31 cellular contexts compared by ENCODE assay signal in genomic region chr10:22724773-22725172, GRCh38.
"Had no signal": no experiment of that assay in that cellular context is flagged by ENCODE, and none has a peak within 500 bp of the region (broad histone marks: within the 10 kb centered on the region; RNA-seq: fewer than 3 reads in every experiment).

No MANE protein-coding gene starts in this region.

- H3K27me3 ChIP-seq: neural progenitor cell, right atrium auricular region, right lobe of liver, suprapubic skin, tibial artery, upper lobe of right lung had no signal

- H3K4me2 ChIP-seq: neural progenitor cell, smooth muscle cell had no signal

- H3K4me3 ChIP-seq: left ventricle myocardium inferior, lung, neural progenitor cell, right atrium auricular region, right lobe of liver, smooth muscle cell, suprapubic skin, thoracic aorta, tibial artery, upper lobe of right lung had no signal

- FAIRE-seq: islet of Langerhans, kidney, urothelium cell line had no signal

- H3K4me3 Mint-ChIP-seq: immature natural killer cell; mesothelial cell of epicardium; natural killer cell; nephron progenitor cell; neural progenitor cell; stimulated activated naive CD8-positive, alpha-beta T cell treated with anti-CD3 and anti-CD28 coated beads, Interleukin-15, Interleukin-2, amounts not matched to agents 100 ng/mL and 50 ng/mL, for 24 hours had no signal

- H3K9me3 Mint-ChIP-seq: immature natural killer cell; mesothelial cell of epicardium; naive B cell; natural killer cell; nephron progenitor cell; neural progenitor cell; stimulated activated naive CD8-positive, alpha-beta T cell treated with anti-CD3 and anti-CD28 coated beads, Interleukin-15, Interleukin-2, amounts not matched to agents 100 ng/mL and 50 ng/mL, for 24 hours had no signal

- DNase-seq: hypothalamus; immature natural killer cell; kidney; left ventricle myocardium inferior; mesendoderm; naive B cell; natural killer cell; nephron progenitor cell; occipital lobe; right lobe of liver; stimulated activated CD4-positive, alpha-beta T cell treated with anti-CD3 and anti-CD28 coated beads, Interleukin-1b, Interleukin-23, amount 100 ng/mL, for 48 hours; stimulated activated CD4-positive, alpha-beta T cell treated with anti-CD3 and anti-CD28 coated beads, Interleukin-2, amount 100 ng/mL, for 48 hours; stimulated activated CD4-positive, alpha-beta T cell treated with anti-CD3 and anti-CD28 coated beads, Interleukin-4, amount 100 ng/mL, for 4 hours; stimulated activated CD8-positive, alpha-beta memory T cell treated with anti-CD3 and anti-CD28 coated beads, Interleukin-4, amount 100 ng/mL, for 48 hours; stimulated activated naive CD4-positive, alpha-beta T cell; tibial artery; trophoblast cell; upper lobe of right lung had no signal

- H3K4me1 Mint-ChIP-seq: mesothelial cell of epicardium, neural progenitor cell had no signal

- H3K9ac ChIP-seq: neural progenitor cell, parathyroid adenoma had no signal

- H2AFZ ChIP-seq: neural progenitor cell, parathyroid adenoma had no signal

- H3K27ac Mint-ChIP-seq: immature natural killer cell; mesothelial cell of epicardium; natural killer cell; nephron progenitor cell; neural progenitor cell; progenitor cell of endocrine pancreas; stimulated activated naive CD8-positive, alpha-beta T cell treated with anti-CD3 and anti-CD28 coated beads, Interleukin-15, Interleukin-2, amounts not matched to agents 100 ng/mL and 50 ng/mL, for 24 hours had no signal

- H3K27me3 Mint-ChIP-seq: progenitor cell of endocrine pancreas; stimulated activated naive CD8-positive, alpha-beta T cell treated with anti-CD3 and anti-CD28 coated beads, Interleukin-15, Interleukin-2, amounts not matched to agents 100 ng/mL and 50 ng/mL, for 24 hours had no signal

- ATAC-seq: natural killer cell, right lobe of liver, upper lobe of right lung had no signal

- H3K4me1 ChIP-seq: left ventricle myocardium inferior, neural progenitor cell, parathyroid adenoma, right atrium auricular region, right lobe of liver, suprapubic skin, tibial artery, upper lobe of right lung had no signal

- H3K27ac ChIP-seq: left ventricle myocardium inferior, neural progenitor cell, neutrophil, parathyroid adenoma, right atrium auricular region, right lobe of liver, suprapubic skin, thoracic aorta, tibial artery, upper lobe of right lung had no signal

- H3K79me2 ChIP-seq: parathyroid adenoma had no signal

- H3K36me3 Mint-ChIP-seq: immature natural killer cell, mesothelial cell of epicardium, naive B cell, natural killer cell, neural progenitor cell had no signal
